ENCODE assay signal across 9 cellular contexts in genomic region chr2:39728941-39729351, GRCh38. TPM values are rescaled to one million over a fixed set of nuclear protein-coding genes. Genes with fewer than 3 reads are reported as not detected.
DNase-seq lines count a peak whose midpoint lies in the region; ATAC-seq, FAIRE-seq and TF ChIP-seq lines count a peak whose summit lies in the region.
"Had no signal": no experiment of that assay in that cellular context is flagged by ENCODE, and none has a peak within 500 bp of the region (broad histone marks: within the 10 kb centered on the region; RNA-seq: fewer than 3 reads in every experiment).

No MANE protein-coding gene starts in this region.

- H2AFZ ChIP-seq in SK-N-SH (ENCODE audit: low read depth) = no peak overlapping the region

- H3K27ac ChIP-seq in AG04450 (ENCODE audit: low read depth, low read length) (no peak overlapping the region), SK-N-SH (ENCODE audit: low read depth in 2 of 2, low read length in 1 of 2) (peak overlapping the region in 1 of 2 experiments; percentile 36; a peak in 1 of 4 replicates), pancreas (no peak overlapping the region), vagina (no peak overlapping the region)

- no peak for TF ChIP-seq EP300 in SK-N-SH (IDR thresholded peaks at IDR 0.05; ENCODE audit: borderline replicate concordance in 1 of 2, low read depth in 1 of 2, low read length in 1 of 2)

- no peaks in the 10 kb centered on the region for H3K9me2 ChIP-seq in SK-N-SH

- H4K20me1 ChIP-seq in SK-N-SH (ENCODE audit: insufficient read depth) = no peaks in the 10 kb centered on the region

- H3K9me3 ChIP-seq in AG04450 (ENCODE audit: control insufficient read depth, insufficient read depth, low read length) = no peaks in the 10 kb centered on the region
- no peaks in the 10 kb centered on the region for H3K9me3 ChIP-seq in SK-N-SH
- no peaks in the 10 kb centered on the region for H3K9me3 ChIP-seq in pancreas
- H3K9me3 ChIP-seq in vagina = no peaks in the 10 kb centered on the region

- FAIRE-seq in pancreas (lab: Jason Lieb, UNC) = no peak
- FAIRE-seq: endometrium had no signal

- no peak overlapping the region for H3K4me3 ChIP-seq in AG04450 (ENCODE audit: low read depth, low read length)
- H3K4me3 ChIP-seq in SK-N-SH (ENCODE audit: low read depth in 2 of 2, low read length in 1 of 2) = no peak overlapping the region; a peak in 1 of 4 replicates
- no peak overlapping the region for H3K4me3 ChIP-seq in pancreas
- no peak overlapping the region for H3K4me3 ChIP-seq in vagina

- ATAC-seq in HG03342 (IDR thresholded peaks at IDR 0.05; ENCODE audit: unreplicated experiment) = peak; percentile 59
- ATAC-seq in pancreas = peak in 3 of 4 donors; percentile 66 to 70 (median 66)
- ATAC-seq in activated CD4-positive, CD25-positive, alpha-beta regulatory T cell treated with anti-CD3 and anti-CD28 coated beads, Interleukin-2, amount 50 U/mL, for 24 hours = no peak

- TF ChIP-seq CTCF in AG04450 (IDR thresholded peaks at IDR 0.05; ENCODE audit: low read depth, low read length) (peak; percentile 75), GM12872 (IDR thresholded peaks at IDR 0.05; ENCODE audit: insufficient read depth, low read depth, low read length) (peak; percentile 75), SK-N-SH (IDR thresholded peaks at IDR 0.05) (peak; percentile 88), pancreas (IDR thresholded peaks at IDR 0.05) (peak; percentile 24 to 39 (median 32)), vagina (IDR thresholded peaks at IDR 0.05) (peak in 1 of 3 experiments; percentile 25)

- H3K79me2 ChIP-seq in SK-N-SH (ENCODE audit: insufficient read depth) = peaks cover 11% of the 10 kb centered on the region; the same call in 1 of the 2 replicates

- no peak overlapping the region for H3K9ac ChIP-seq in SK-N-SH

- TF ChIP-seq POLR2A in erythroblast (IDR thresholded peaks at IDR 0.05; ENCODE audit: low read length) = no peak
- no peak for TF ChIP-seq POLR2A in vagina (IDR thresholded peaks at IDR 0.05)

- peaks cover 8% of the 10 kb centered on the region for H3F3A ChIP-seq in SK-N-SH (replicated peaks; ENCODE audit: insufficient read depth)

- peaks cover 0 to 13% of the 10 kb centered on the region in 2 experiments for H3K36me3 ChIP-seq in SK-N-SH (replicated peaks in 1 of 2; ENCODE audit: control insufficient read depth in 1 of 2, insufficient read depth in 2 of 2, low read length in 1 of 2)
- no peaks in the 10 kb centered on the region for H3K36me3 ChIP-seq in pancreas
- H3K36me3 ChIP-seq in vagina = no peaks in the 10 kb centered on the region

- peak; percentile 62 for TF ChIP-seq RAD21 in SK-N-SH (IDR thresholded peaks at IDR 0.05; ENCODE audit: low read length)

- CTCF ChIA-PET in AG04450 (lab: Charles Lee) (interaction anchor here (1.3 to 4.2 kb wide), 6 partner anchors 10 to 291 kb away, joined by 3 to 41 read pairs (median 16); partner anchors contain the start of gene MAP4K3), SK-N-SH (lab: Yijun Ruan, JAX) (interaction anchor here (0.6 to 8.0 kb wide), 25 partner anchors 10 to 1998 kb away, joined by 3 to 88 read pairs (median 4); no protein-coding TSS in a partner anchor)

- intact Hi-C loops in pancreas (cut with DNase I) (no loop called here), vagina (cut with DNase I) (no loop called here)

- H3K4me2 ChIP-seq in SK-N-SH = no peak overlapping the region

- DNase-seq in AG04450 (ENCODE audit: low read depth, low spot score) (no peak), SK-N-SH (peak; percentile 46), erythroblast (lab: John Stamatoyannopoulos, UW) (peak; percentile 43 to 60), pancreas (peak in 3 of 6 donors; percentile 15 to 60 (median 33)), vagina (ENCODE audit: extremely low spot score in 2 of 2) (no peak)

- POLR2A ChIA-PET in AG04450 (lab: Yijun Ruan, JAX) = no interaction called here
- POLR2A ChIA-PET in SK-N-SH (lab: Yijun Ruan, JAX) = interaction anchor here (0.6 kb wide), 1 partner anchor 306 kb away, joined by 3 read pairs; no protein-coding TSS in a partner anchor

- H3K4me1 ChIP-seq in SK-N-SH (ENCODE audit: control insufficient read depth in 1 of 2, insufficient read depth in 2 of 2, low read depth in 1 of 2, low read length in 1 of 2) (peaks cover 0 to 10% of the 10 kb centered on the region in 2 experiments; a peak in 1 of 4 replicates), pancreas (no peaks in the 10 kb centered on the region), vagina (no peaks in the 10 kb centered on the region)

- H3K27me3 ChIP-seq in AG04450 (ENCODE audit: control insufficient read depth, insufficient read depth, low read length) = no peaks in the 10 kb centered on the region
- H3K27me3 ChIP-seq in SK-N-SH (ENCODE audit: insufficient read depth) = no peaks in the 10 kb centered on the region
- no peaks in the 10 kb centered on the region for H3K27me3 ChIP-seq in pancreas
- H3K27me3 ChIP-seq in vagina = no peaks in the 10 kb centered on the region

- WGBS in SK-N-SH (ENCODE audit: low lambda C conversion rate) = 46% methylated on average over 5 of the region's 5 CpGs
- WGBS in pancreas, 2 donors = 59 to 61% methylated on average over 5 of the region's 5 CpGs

TF ChIP-seq in SK-N-SH, 30 proteins besides CTCF, POLR2A, EP300 and RAD21:
- peak; percentile 28 for TF ChIP-seq SMC3 (IDR thresholded peaks at IDR 0.05; ENCODE audit: low read depth, low read length)
- no peak for TF ChIP-seq IRF3 (IDR thresholded peaks at IDR 0.05; ENCODE audit: low read depth, low read length)
- no peak for TF ChIP-seq GABPA (IDR thresholded peaks at IDR 0.05; ENCODE audit: low read depth)
- no peak for TF ChIP-seq USF2 (IDR thresholded peaks at IDR 0.05; ENCODE audit: borderline replicate concordance, low read depth, low read length)
- TF ChIP-seq RCOR1 (IDR thresholded peaks at IDR 0.05; ENCODE audit: low read length) = 0 out of 2 replicates have a peak, but pooled peaks have one; percentile 21
- TF ChIP-seq RXRA (IDR thresholded peaks at IDR 0.05; ENCODE audit: borderline replicate concordance, low read depth) = no peak
- TF ChIP-seq USF1 (IDR thresholded peaks at IDR 0.05; ENCODE audit: borderline replicate concordance, low read depth) = no peak
- no peak for TF ChIP-seq SIN3A (IDR thresholded peaks at IDR 0.05; ENCODE audit: borderline replicate concordance, low read depth, low read length)
- no peak for TF ChIP-seq NRF1 (IDR thresholded peaks at IDR 0.05; ENCODE audit: low read depth, low read length)
- TF ChIP-seq MAX (IDR thresholded peaks at IDR 0.05; ENCODE audit: low read depth) = no peak
- no peak for TF ChIP-seq TCF12 (IDR thresholded peaks at IDR 0.05)

RNA-seq across cellular contexts. Expression of gene THUMPD2, which starts 50.1 kb away (rescaled TPM):
- polyA plus RNA-seq in AG04450 (2011; rRNA removed) (7.4 and 11.7 TPM in 2 replicates), SK-N-SH (2012; rRNA removed) (5.3 and 6.5 TPM in 2 replicates), pancreas (10 to 100 TPM in 1 of 2 donors, 1 to 10 TPM in 1; 7.6 to 12.5 TPM)
- polyA minus RNA-seq in AG04450 (2011; rRNA and poly(A)+ RNA removed) = 4.1 and 8.4 TPM in 2 replicates
- polyA plus RNA-seq in SK-N-SH (2012; cell fraction: cytosol; rRNA removed) = 5.0 and 5.3 TPM in 2 replicates
- polyA plus RNA-seq in SK-N-SH (2012; cell fraction: nucleus; rRNA removed) = 9.7 and 19.1 TPM in 2 replicates
- total RNA-seq in pancreas (1 to 10 TPM; 2.6 to 6.6 (median 4.1) TPM), vagina (10.3 TPM)

Comparison
In these comparisons a context has a peak if more than half of its experiments do, and no peak if none do; other contexts are left out.
1. DNase-seq: peak in SK-N-SH (single experiment) and erythroblast (2 of 2); none in AG04450 (single experiment) and vagina (0 of 2).
2. ATAC-seq: peak in HG03342 (single experiment) and pancreas (3 of 4); none in activated CD4-positive, CD25-positive, alpha-beta regulatory T cell treated with anti-CD3 and anti-CD28 coated beads, Interleukin-2, amount 50 U/mL, for 24 hours (0 of 2).